ENCODE assay signal across 1 cellular context in genomic region chr1:55277377-55278130, GRCh38.
TF ChIP-seq lines count a peak whose summit lies in the region.

No MANE protein-coding gene starts in this region.

TF ChIP-seq in K562, 482 proteins besides CTCF, POLR2A, EP300 and RAD21 (continued from another document and continues in another):
- TF ChIP-seq, protein P1, sequence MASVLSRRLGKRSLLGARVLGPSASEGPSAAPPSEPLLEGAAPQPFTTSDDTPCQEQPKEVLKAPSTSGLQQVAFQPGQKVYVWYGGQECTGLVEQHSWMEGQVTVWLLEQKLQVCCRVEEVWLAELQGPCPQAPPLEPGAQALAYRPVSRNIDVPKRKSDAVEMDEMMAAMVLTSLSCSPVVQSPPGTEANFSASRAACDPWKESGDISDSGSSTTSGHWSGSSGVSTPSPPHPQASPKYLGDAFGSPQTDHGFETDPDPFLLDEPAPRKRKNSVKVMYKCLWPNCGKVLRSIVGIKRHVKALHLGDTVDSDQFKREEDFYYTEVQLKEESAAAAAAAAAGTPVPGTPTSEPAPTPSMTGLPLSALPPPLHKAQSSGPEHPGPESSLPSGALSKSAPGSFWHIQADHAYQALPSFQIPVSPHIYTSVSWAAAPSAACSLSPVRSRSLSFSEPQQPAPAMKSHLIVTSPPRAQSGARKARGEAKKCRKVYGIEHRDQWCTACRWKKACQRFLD (CRISPR knock-in tag; IDR thresholded peaks at IDR 0.05), result no peak
- TF ChIP-seq EGR1 (conservative IDR thresholded peaks at IDR 0.05), result peak; percentile 82
- TF ChIP-seq CHD1 (IDR thresholded peaks at IDR 0.05; ENCODE audit: low read length), result no peak
- no peak for TF ChIP-seq CCAR2 (IDR thresholded peaks at IDR 0.05; ENCODE audit: low read depth, low read length)
- TF ChIP-seq MEF2D (tag; conservative IDR thresholded peaks at IDR 0.05; ENCODE audit: low read depth), result no peak
- TF ChIP-seq BCL6 (CRISPR knock-in tag; IDR thresholded peaks at IDR 0.05), result no peak
- TF ChIP-seq TGIF2 (CRISPR knock-in tag; IDR thresholded peaks at IDR 0.05), result no peak
- no peak for TF ChIP-seq ZNF431 (CRISPR knock-in tag; IDR thresholded peaks at IDR 0.05)
- no peak for TF ChIP-seq HSF4 (CRISPR knock-in tag; IDR thresholded peaks at IDR 0.05; ENCODE audit: borderline replicate concordance)
- no peak for TF ChIP-seq ZNF79 (CRISPR knock-in tag; IDR thresholded peaks at IDR 0.05; ENCODE audit: low read depth)
- no peak for TF ChIP-seq SIRT6 (IDR thresholded peaks at IDR 0.05; ENCODE audit: low read depth, low read length)
- no peak for TF ChIP-seq NELFE (IDR thresholded peaks at IDR 0.05; ENCODE audit: insufficient read depth, insufficient read length)
- TF ChIP-seq HDAC1 (IDR thresholded peaks at IDR 0.05), result no peak
- no peak for TF ChIP-seq TAF15 (IDR thresholded peaks at IDR 0.05; ENCODE audit: low read depth, low read length)
- no peak for TF ChIP-seq HDAC8 (tag; IDR thresholded peaks at IDR 0.05)
- TF ChIP-seq TCF3 (CRISPR knock-in tag; IDR thresholded peaks at IDR 0.05), result peak; percentile 13; the same call in 1 of the 2 replicates
- TF ChIP-seq ZKSCAN3 (CRISPR knock-in tag; IDR thresholded peaks at IDR 0.05), result no peak
- TF ChIP-seq CREBBP (IDR thresholded peaks at IDR 0.05; ENCODE audit: low read depth, low read length), result no peak
- no peak for TF ChIP-seq RNF2 (IDR thresholded peaks at IDR 0.05)
- TF ChIP-seq ZNF511 (CRISPR knock-in tag; IDR thresholded peaks at IDR 0.05), result 0 out of 2 replicates have a peak, but pooled peaks have one; percentile 51
- TF ChIP-seq, protein P2, sequence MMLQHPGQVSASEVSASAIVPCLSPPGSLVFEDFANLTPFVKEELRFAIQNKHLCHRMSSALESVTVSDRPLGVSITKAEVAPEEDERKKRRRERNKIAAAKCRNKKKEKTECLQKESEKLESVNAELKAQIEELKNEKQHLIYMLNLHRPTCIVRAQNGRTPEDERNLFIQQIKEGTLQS (IDR thresholded peaks at IDR 0.05), result peak; percentile 75
- TF ChIP-seq, protein P2 (CRISPR knock-in tag; conservative IDR thresholded peaks at IDR 0.05), result 0 out of 2 replicates have a peak, but pooled peaks have one; percentile 13
- TF ChIP-seq ZNF408 (CRISPR knock-in tag; IDR thresholded peaks at IDR 0.05; ENCODE audit: low read depth), result no peak
- TF ChIP-seq ZNF449 (CRISPR knock-in tag; IDR thresholded peaks at IDR 0.05), result no peak
- TF ChIP-seq, protein P3, sequence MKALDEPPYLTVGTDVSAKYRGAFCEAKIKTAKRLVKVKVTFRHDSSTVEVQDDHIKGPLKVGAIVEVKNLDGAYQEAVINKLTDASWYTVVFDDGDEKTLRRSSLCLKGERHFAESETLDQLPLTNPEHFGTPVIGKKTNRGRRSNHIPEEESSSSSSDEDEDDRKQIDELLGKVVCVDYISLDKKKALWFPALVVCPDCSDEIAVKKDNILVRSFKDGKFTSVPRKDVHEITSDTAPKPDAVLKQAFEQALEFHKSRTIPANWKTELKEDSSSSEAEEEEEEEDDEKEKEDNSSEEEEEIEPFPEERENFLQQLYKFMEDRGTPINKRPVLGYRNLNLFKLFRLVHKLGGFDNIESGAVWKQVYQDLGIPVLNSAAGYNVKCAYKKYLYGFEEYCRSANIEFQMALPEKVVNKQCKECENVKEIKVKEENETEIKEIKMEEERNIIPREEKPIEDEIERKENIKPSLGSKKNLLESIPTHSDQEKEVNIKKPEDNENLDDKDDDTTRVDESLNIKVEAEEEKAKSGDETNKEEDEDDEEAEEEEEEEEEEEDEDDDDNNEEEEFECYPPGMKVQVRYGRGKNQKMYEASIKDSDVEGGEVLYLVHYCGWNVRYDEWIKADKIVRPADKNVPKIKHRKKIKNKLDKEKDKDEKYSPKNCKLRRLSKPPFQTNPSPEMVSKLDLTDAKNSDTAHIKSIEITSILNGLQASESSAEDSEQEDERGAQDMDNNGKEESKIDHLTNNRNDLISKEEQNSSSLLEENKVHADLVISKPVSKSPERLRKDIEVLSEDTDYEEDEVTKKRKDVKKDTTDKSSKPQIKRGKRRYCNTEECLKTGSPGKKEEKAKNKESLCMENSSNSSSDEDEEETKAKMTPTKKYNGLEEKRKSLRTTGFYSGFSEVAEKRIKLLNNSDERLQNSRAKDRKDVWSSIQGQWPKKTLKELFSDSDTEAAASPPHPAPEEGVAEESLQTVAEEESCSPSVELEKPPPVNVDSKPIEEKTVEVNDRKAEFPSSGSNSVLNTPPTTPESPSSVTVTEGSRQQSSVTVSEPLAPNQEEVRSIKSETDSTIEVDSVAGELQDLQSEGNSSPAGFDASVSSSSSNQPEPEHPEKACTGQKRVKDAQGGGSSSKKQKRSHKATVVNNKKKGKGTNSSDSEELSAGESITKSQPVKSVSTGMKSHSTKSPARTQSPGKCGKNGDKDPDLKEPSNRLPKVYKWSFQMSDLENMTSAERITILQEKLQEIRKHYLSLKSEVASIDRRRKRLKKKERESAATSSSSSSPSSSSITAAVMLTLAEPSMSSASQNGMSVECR (CRISPR knock-in tag; IDR thresholded peaks at IDR 0.05), result 0 out of 2 replicates have a peak, but pooled peaks have one; percentile 25
- no peak for TF ChIP-seq TCF7 (IDR thresholded peaks at IDR 0.05; ENCODE audit: borderline replicate concordance)
- peak; percentile 80; the same call in 1 of the 2 replicates for TF ChIP-seq FOSL1 (tag; conservative IDR thresholded peaks at IDR 0.05)
- no peak for TF ChIP-seq UBTF (IDR thresholded peaks at IDR 0.05; ENCODE audit: borderline replicate concordance in 1 of 2, low read depth in 2 of 2, low read length in 2 of 2)
- TF ChIP-seq XRCC5 (IDR thresholded peaks at IDR 0.05; ENCODE audit: low read depth, low read length), result peak; percentile 75; the same call in 1 of the 2 replicates
- TF ChIP-seq HEY1 (CRISPR knock-in tag; IDR thresholded peaks at IDR 0.05; ENCODE audit: borderline replicate concordance), result no peak
- TF ChIP-seq TBL1XR1 (IDR thresholded peaks at IDR 0.05; ENCODE audit: low read length in 2 of 2), result no peak
- TF ChIP-seq SRSF3 (IDR thresholded peaks at IDR 0.05; ENCODE audit: insufficient read depth, low read length), result no peak
- no peak for TF ChIP-seq DNMT1 (IDR thresholded peaks at IDR 0.05)
- peak; percentile 61; the same call in 1 of the 2 replicates for TF ChIP-seq ARID2 (IDR thresholded peaks at IDR 0.05)
- TF ChIP-seq MBD1 (CRISPR knock-in tag; IDR thresholded peaks at IDR 0.05), result no peak
- no peak for TF ChIP-seq SIN3A (IDR thresholded peaks at IDR 0.05; ENCODE audit: borderline replicate concordance in 2 of 2, control insufficient read depth in 1 of 2, low read depth in 2 of 2, low read length in 2 of 2)
- TF ChIP-seq ZNF644 (tag; IDR thresholded peaks at IDR 0.05; ENCODE audit: low read depth), result no peak
- TF ChIP-seq YY1 (IDR thresholded peaks at IDR 0.05; ENCODE audit: borderline replicate concordance in 1 of 3, control insufficient read depth in 1 of 3, extremely low read depth in 1 of 3, insufficient read depth in 3 of 3, insufficient read length in 1 of 3, insufficient replicate concordance in 2 of 3, low read depth in 1 of 3, low read length in 2 of 3), result peak in 1 of 3 experiments; percentile 3
- no peak for TF ChIP-seq FOXA3 (CRISPR knock-in tag; conservative IDR thresholded peaks at IDR 0.05 in 1 of 2, IDR thresholded peaks at IDR 0.05 in 1 of 2)
- no peak for TF ChIP-seq ZNF436 (CRISPR knock-in tag; IDR thresholded peaks at IDR 0.05)
- no peak for TF ChIP-seq SMARCB1 (IDR thresholded peaks at IDR 0.05; ENCODE audit: insufficient read length, low read depth)
- no peak for TF ChIP-seq NCOA4 (IDR thresholded peaks at IDR 0.05; ENCODE audit: partially characterized antibody)
- no peak for TF ChIP-seq POLR3G (IDR thresholded peaks at IDR 0.05; ENCODE audit: extremely low read depth, insufficient read length, insufficient replicate concordance)
- TF ChIP-seq HOXB6 (CRISPR knock-in tag; IDR thresholded peaks at IDR 0.05; ENCODE audit: borderline replicate concordance), result no peak
- TF ChIP-seq ZKSCAN8 (CRISPR knock-in tag; IDR thresholded peaks at IDR 0.05), result no peak
- no peak for TF ChIP-seq PRPF4 (IDR thresholded peaks at IDR 0.05; ENCODE audit: insufficient read depth, low read depth, low read length, poor library complexity, severe bottlenecking)
- no peak for TF ChIP-seq DIDO1 (tag; IDR thresholded peaks at IDR 0.05; ENCODE audit: low read depth)
- no peak for TF ChIP-seq ETS2 (tag; IDR thresholded peaks at IDR 0.05; ENCODE audit: borderline replicate concordance, poor library complexity, severe bottlenecking)
- no peak for TF ChIP-seq SMAD2 (IDR thresholded peaks at IDR 0.05; ENCODE audit: low read depth, low read length)
- TF ChIP-seq PTRF (tag; IDR thresholded peaks at IDR 0.05), result no peak
- TF ChIP-seq, protein P4, sequence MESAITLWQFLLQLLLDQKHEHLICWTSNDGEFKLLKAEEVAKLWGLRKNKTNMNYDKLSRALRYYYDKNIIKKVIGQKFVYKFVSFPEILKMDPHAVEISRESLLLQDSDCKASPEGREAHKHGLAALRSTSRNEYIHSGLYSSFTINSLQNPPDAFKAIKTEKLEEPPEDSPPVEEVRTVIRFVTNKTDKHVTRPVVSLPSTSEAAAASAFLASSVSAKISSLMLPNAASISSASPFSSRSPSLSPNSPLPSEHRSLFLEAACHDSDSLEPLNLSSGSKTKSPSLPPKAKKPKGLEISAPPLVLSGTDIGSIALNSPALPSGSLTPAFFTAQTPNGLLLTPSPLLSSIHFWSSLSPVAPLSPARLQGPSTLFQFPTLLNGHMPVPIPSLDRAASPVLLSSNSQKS (CRISPR knock-in tag; IDR thresholded peaks at IDR 0.05), result no peak
- TF ChIP-seq CXXC5 (CRISPR knock-in tag; IDR thresholded peaks at IDR 0.05), result no peak
- no peak; the same call in 1 of the 2 replicates for TF ChIP-seq PHF8 (IDR thresholded peaks at IDR 0.05; ENCODE audit: borderline replicate concordance, low read length)
- no peak for TF ChIP-seq ZNF707 (CRISPR knock-in tag; conservative IDR thresholded peaks at IDR 0.05)
- no peak for TF ChIP-seq SRSF9 (IDR thresholded peaks at IDR 0.05; ENCODE audit: borderline replicate concordance, low read depth, low read length)
- TF ChIP-seq ZNF165 (CRISPR knock-in tag; IDR thresholded peaks at IDR 0.05; ENCODE audit: borderline replicate concordance), result no peak
- no peak for TF ChIP-seq FUS (optimal IDR thresholded peaks at IDR 0.05; ENCODE audit: low read depth, low read length)
- TF ChIP-seq, protein P5, sequence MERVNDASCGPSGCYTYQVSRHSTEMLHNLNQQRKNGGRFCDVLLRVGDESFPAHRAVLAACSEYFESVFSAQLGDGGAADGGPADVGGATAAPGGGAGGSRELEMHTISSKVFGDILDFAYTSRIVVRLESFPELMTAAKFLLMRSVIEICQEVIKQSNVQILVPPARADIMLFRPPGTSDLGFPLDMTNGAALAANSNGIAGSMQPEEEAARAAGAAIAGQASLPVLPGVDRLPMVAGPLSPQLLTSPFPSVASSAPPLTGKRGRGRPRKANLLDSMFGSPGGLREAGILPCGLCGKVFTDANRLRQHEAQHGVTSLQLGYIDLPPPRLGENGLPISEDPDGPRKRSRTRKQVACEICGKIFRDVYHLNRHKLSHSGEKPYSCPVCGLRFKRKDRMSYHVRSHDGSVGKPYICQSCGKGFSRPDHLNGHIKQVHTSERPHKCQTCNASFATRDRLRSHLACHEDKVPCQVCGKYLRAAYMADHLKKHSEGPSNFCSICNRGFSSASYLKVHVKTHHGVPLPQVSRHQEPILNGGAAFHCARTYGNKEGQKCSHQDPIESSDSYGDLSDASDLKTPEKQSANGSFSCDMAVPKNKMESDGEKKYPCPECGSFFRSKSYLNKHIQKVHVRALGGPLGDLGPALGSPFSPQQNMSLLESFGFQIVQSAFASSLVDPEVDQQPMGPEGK (CRISPR knock-in tag; IDR thresholded peaks at IDR 0.05; ENCODE audit: borderline replicate concordance), result no peak
- TF ChIP-seq ZNF282 (CRISPR knock-in tag; IDR thresholded peaks at IDR 0.05), result no peak
